ENCODE assay signal across 30 cellular contexts in the genomic region with DNA sequence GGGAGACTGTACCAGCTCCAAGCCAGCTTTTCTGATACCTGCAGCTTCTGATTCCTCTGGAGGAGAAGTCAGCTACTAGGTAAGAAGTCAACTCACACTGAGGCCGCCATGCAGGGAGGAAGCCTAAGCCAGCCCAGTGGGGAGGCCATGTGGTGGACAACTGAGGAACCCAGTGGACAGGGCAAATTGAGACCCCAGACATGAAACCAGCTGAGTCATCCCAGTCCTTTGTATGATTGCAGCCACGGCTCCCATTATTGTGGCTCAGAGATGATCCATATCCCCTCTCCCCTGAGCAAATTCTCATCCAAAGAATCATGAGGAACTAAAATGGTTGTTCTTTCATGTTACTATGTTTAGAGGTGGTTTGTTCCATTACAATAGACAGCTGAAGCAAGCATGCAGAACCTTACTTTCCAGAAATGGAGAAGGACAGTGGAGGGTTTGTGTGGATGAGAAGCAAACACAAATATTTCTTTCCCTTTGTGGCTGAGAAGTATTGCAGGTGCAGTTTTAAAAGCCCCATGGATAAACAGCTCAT.
"Had no signal": no experiment of that assay in that cellular context is flagged by ENCODE, and none has a peak within 500 bp of the region (broad histone marks: within the 10 kb centered on the region; RNA-seq: fewer than 3 reads in every experiment).

No MANE protein-coding gene starts in this region.

- FAIRE-seq: endometrium, endothelial cell of umbilical vein, frontal cortex had no signal

- H3K27me3 ChIP-seq: ascending aorta, breast epithelium, cardiac muscle cell, colonic mucosa had no signal

- H3K36me3 Mint-ChIP-seq: activated CD4-positive, alpha-beta memory T cell treated with anti-CD3 and anti-CD28 coated beads for 36 hours; activated CD8-positive, alpha-beta memory T cell treated with anti-CD3 and anti-CD28 coated beads, Interleukin-2, amount 10 ng/mL, durations not matched to agents 7 days and 5 days; activated naive CD4-positive, alpha-beta T cell treated with anti-CD3 and anti-CD28 coated beads, Interleukin-2, amount 10 ng/mL, durations not matched to agents 7 days and 5 days; activated naive CD4-positive, alpha-beta T cell treated with anti-CD3 and anti-CD28 coated beads, Interleukin-2, amount 50 U/mL, for 72 hours; activated naive CD8-positive, alpha-beta T cell treated with anti-CD3 and anti-CD28 coated beads, Interleukin-2, amount 10 ng/mL, durations not matched to agents 7 days and 5 days; brain had no signal

- H3K4me1 Mint-ChIP-seq: activated CD4-positive, alpha-beta T cell treated with anti-CD3 and anti-CD28 coated beads for 36 hours; activated CD4-positive, alpha-beta T cell treated with anti-CD3 and anti-CD28 coated beads, Interleukin-2, amount 10 ng/mL, durations not matched to agents 24 days and 14 days; activated CD8-positive, alpha-beta memory T cell treated with anti-CD3 and anti-CD28 coated beads, Interleukin-2, amount 10 ng/mL, durations not matched to agents 7 days and 5 days; activated naive CD4-positive, alpha-beta T cell treated with anti-CD3 and anti-CD28 coated beads, Interleukin-2, amount 10 ng/mL, durations not matched to agents 7 days and 5 days; activated naive CD8-positive, alpha-beta T cell treated with anti-CD3 and anti-CD28 coated beads, Interleukin-2, amount 10 ng/mL, durations not matched to agents 7 days and 5 days had no signal

- H3K9me3 Mint-ChIP-seq: activated CD4-positive, alpha-beta memory T cell treated with anti-CD3 and anti-CD28 coated beads for 36 hours; activated CD4-positive, alpha-beta T cell treated with anti-CD3 and anti-CD28 coated beads, Interleukin-2, amount 10 ng/mL, durations not matched to agents 24 days and 14 days; activated naive CD4-positive, alpha-beta T cell treated with anti-CD3 and anti-CD28 coated beads, Interleukin-2, amount 10 ng/mL, durations not matched to agents 7 days and 5 days; activated naive CD4-positive, alpha-beta T cell treated with anti-CD3 and anti-CD28 coated beads, Interleukin-2, amount 50 U/mL, for 72 hours; activated naive CD8-positive, alpha-beta T cell treated with anti-CD3 and anti-CD28 coated beads, Interleukin-2, amount 10 ng/mL, durations not matched to agents 7 days and 5 days; activated T-helper 1 cell treated with anti-CD3 and anti-CD28 coated beads, Interleukin-12 subunit alpha, Interleukin-12 subunit beta, Interleukin-2, Interleukin-4 antibody, amounts not matched to agents 30 ng/mL and 10 ng/mL and 1 ng/mL, durations not matched to agents 14 hours and 24 hours and 36 hours; activated T-helper 2 cell treated with anti-CD3 and anti-CD28 coated beads, Interferon-gamma antibody, Interleukin-2, Interleukin-4, amounts not matched to agents 10 μg/mL and 5 μg/mL and 100 μg/mL, durations not matched to agents 14 hours and 24 hours and 36 hours had no signal

- H3K27ac Mint-ChIP-seq: activated CD4-positive, alpha-beta memory T cell treated with anti-CD3 and anti-CD28 coated beads for 36 hours; activated CD4-positive, alpha-beta T cell treated with anti-CD3 and anti-CD28 coated beads for 36 hours; activated CD4-positive, alpha-beta T cell treated with anti-CD3 and anti-CD28 coated beads, Interleukin-2, amount 10 ng/mL, durations not matched to agents 24 days and 14 days; activated CD8-positive, alpha-beta memory T cell treated with anti-CD3 and anti-CD28 coated beads, Interleukin-2, amount 10 ng/mL, durations not matched to agents 7 days and 5 days; activated CD8-positive, alpha-beta T cell treated with anti-CD3 and anti-CD28 coated beads, Interleukin-2, amount 10 ng/mL, durations not matched to agents 7 days and 5 days; activated naive CD4-positive, alpha-beta T cell treated with anti-CD3 and anti-CD28 coated beads, Interleukin-2, amount 10 ng/mL, durations not matched to agents 7 days and 5 days; activated naive CD4-positive, alpha-beta T cell treated with anti-CD3 and anti-CD28 coated beads, Interleukin-2, amount 50 U/mL, for 72 hours; activated naive CD8-positive, alpha-beta T cell treated with anti-CD3 and anti-CD28 coated beads, Interleukin-2, amount 10 ng/mL, durations not matched to agents 7 days and 5 days; activated T-helper 1 cell treated with anti-CD3 and anti-CD28 coated beads, Interleukin-12 subunit alpha, Interleukin-12 subunit beta, Interleukin-2, Interleukin-4 antibody, amounts not matched to agents 30 ng/mL and 10 ng/mL and 1 ng/mL, durations not matched to agents 14 hours and 24 hours and 36 hours; activated T-helper 2 cell treated with anti-CD3 and anti-CD28 coated beads, Interferon-gamma antibody, Interleukin-2, Interleukin-4, amounts not matched to agents 10 μg/mL and 5 μg/mL and 100 μg/mL, durations not matched to agents 14 hours and 24 hours and 36 hours; brain had no signal

- DNase-seq: activated CD4-positive, alpha-beta memory T cell treated with anti-CD3 and anti-CD28 coated beads for 36 hours; activated CD4-positive, alpha-beta T cell treated with anti-CD3 and anti-CD28 coated beads for 36 hours; activated CD4-positive, alpha-beta T cell treated with anti-CD3 and anti-CD28 coated beads, Interleukin-2, amount 10 ng/mL, durations not matched to agents 24 days and 14 days; activated CD4-positive, CD25-positive, alpha-beta regulatory T cell; activated CD4-positive, CD25-positive, alpha-beta regulatory T cell treated with anti-CD3 and anti-CD28 coated beads, Interleukin-2, amount 50 U/mL, for 72 hours; activated CD8-positive, alpha-beta memory T cell treated with anti-CD3 and anti-CD28 coated beads, Interleukin-2, amount 10 ng/mL, durations not matched to agents 7 days and 5 days; activated CD8-positive, alpha-beta memory T cell treated with anti-CD3 and anti-CD28 coated beads, Interleukin-2, amount 50 U/mL, for 4 hours; activated CD8-positive, alpha-beta T cell treated with anti-CD3 and anti-CD28 coated beads, Interleukin-2, amount 10 ng/mL, durations not matched to agents 7 days and 5 days; activated effector memory CD4-positive, alpha-beta T cell treated with anti-CD3 and anti-CD28 coated beads, Interleukin-2, amount 50 U/mL, for 16 hours; activated naive CD4-positive, alpha-beta T cell treated with anti-CD3 and anti-CD28 coated beads, Interleukin-2, amount 10 ng/mL, durations not matched to agents 7 days and 5 days; activated naive CD8-positive, alpha-beta T cell treated with anti-CD3 and anti-CD28 coated beads, Interleukin-2, amount 10 ng/mL, durations not matched to agents 7 days and 5 days; activated T-cell treated with anti-CD3 and anti-CD28 coated beads, Interleukin-2, amount 50 U/mL, for 1 hour; activated T-cell treated with anti-CD3 and anti-CD28 coated beads, Interleukin-2, amount 50 U/mL, for 48 hours; central memory CD4-positive, alpha-beta T cell; cerebellar nuclear complex; colonic mucosa; effector CD8-positive, alpha-beta T cell; esophagus squamous epithelium; T-helper 2 cell had no signal

- H3K9me3 ChIP-seq: ascending aorta, breast epithelium, colonic mucosa, esophagus squamous epithelium had no signal

- H3K4me3 ChIP-seq: ascending aorta, breast epithelium, cardiac muscle cell, colonic mucosa, esophagus squamous epithelium had no signal

- H3K27ac ChIP-seq: ascending aorta, breast epithelium, cardiac muscle cell, colonic mucosa, epithelial cell of prostate, esophagus squamous epithelium had no signal

- ATAC-seq: activated CD4-positive, alpha-beta T cell treated with anti-CD3 and anti-CD28 coated beads for 36 hours; activated CD8-positive, alpha-beta memory T cell treated with anti-CD3 and anti-CD28 coated beads, Interleukin-2, amount 10 ng/mL, durations not matched to agents 7 days and 5 days; activated CD8-positive, alpha-beta T cell treated with anti-CD3 and anti-CD28 coated beads, Interleukin-2, amount 10 ng/mL, durations not matched to agents 7 days and 5 days; activated naive CD4-positive, alpha-beta T cell treated with anti-CD3 and anti-CD28 coated beads, Interleukin-2, amount 50 U/mL, for 72 hours had no signal

- H3K4me3 Mint-ChIP-seq: activated CD4-positive, alpha-beta memory T cell treated with anti-CD3 and anti-CD28 coated beads for 36 hours; activated CD4-positive, alpha-beta T cell treated with anti-CD3 and anti-CD28 coated beads for 36 hours; activated CD4-positive, alpha-beta T cell treated with anti-CD3 and anti-CD28 coated beads, Interleukin-2, amount 10 ng/mL, durations not matched to agents 24 days and 14 days; activated CD8-positive, alpha-beta memory T cell treated with anti-CD3 and anti-CD28 coated beads, Interleukin-2, amount 10 ng/mL, durations not matched to agents 7 days and 5 days; activated CD8-positive, alpha-beta T cell treated with anti-CD3 and anti-CD28 coated beads, Interleukin-2, amount 10 ng/mL, durations not matched to agents 7 days and 5 days; activated naive CD4-positive, alpha-beta T cell treated with anti-CD3 and anti-CD28 coated beads, Interleukin-2, amount 10 ng/mL, durations not matched to agents 7 days and 5 days; activated naive CD8-positive, alpha-beta T cell treated with anti-CD3 and anti-CD28 coated beads, Interleukin-2, amount 10 ng/mL, durations not matched to agents 7 days and 5 days; activated T-helper 1 cell treated with anti-CD3 and anti-CD28 coated beads, Interleukin-12 subunit alpha, Interleukin-12 subunit beta, Interleukin-2, Interleukin-4 antibody, amounts not matched to agents 30 ng/mL and 10 ng/mL and 1 ng/mL, durations not matched to agents 14 hours and 24 hours and 36 hours; brain had no signal

- H3K4me1 ChIP-seq: ascending aorta, breast epithelium, colonic mucosa, esophagus squamous epithelium had no signal
